1 cellular context compared by ENCODE assay signal in the genomic region with DNA sequence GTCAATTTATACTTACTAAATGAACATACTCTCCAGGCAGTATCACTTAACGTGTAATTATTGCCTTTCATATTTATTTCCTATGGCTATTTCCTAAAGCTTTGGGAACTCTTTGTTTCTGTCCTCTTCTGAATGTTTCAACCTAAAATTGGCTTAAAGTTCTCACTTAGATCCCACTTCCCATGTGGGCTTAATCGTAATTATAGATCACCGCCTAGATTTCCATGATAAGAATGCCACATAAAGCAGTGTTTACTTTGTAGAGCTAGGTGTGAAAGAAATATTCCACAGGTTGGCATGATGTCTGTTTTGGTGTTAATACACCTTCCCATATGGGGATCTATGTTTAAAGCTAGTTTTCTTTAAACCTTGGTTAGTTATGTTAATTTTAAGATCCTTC.
TF ChIP-seq lines count a peak whose summit lies in the region.

No MANE protein-coding gene starts in this region.

TF ChIP-seq in SK-N-SH treated with all-trans-retinoic acid at 6 μM for 48 hours, 23 proteins besides CTCF, POLR2A, EP300 and RAD21 (continued from another document):
- TF ChIP-seq ZNF565 (CRISPR knock-in tag; conservative IDR thresholded peaks at IDR 0.05; ENCODE audit: low read depth) (no peak), PPARA (CRISPR knock-in tag; IDR thresholded peaks at IDR 0.05; ENCODE audit: borderline replicate concordance) (no peak), ESRRG (CRISPR knock-in tag; IDR thresholded peaks at IDR 0.05) (no peak), CSDC2 (CRISPR knock-in tag; IDR thresholded peaks at IDR 0.05) (no peak), ZFP30 (CRISPR knock-in tag; IDR thresholded peaks at IDR 0.05) (no peak), ZNF8 (CRISPR knock-in tag; IDR thresholded peaks at IDR 0.05) (no peak)
